1 cellular context compared by ENCODE assay signal in the genomic region with DNA sequence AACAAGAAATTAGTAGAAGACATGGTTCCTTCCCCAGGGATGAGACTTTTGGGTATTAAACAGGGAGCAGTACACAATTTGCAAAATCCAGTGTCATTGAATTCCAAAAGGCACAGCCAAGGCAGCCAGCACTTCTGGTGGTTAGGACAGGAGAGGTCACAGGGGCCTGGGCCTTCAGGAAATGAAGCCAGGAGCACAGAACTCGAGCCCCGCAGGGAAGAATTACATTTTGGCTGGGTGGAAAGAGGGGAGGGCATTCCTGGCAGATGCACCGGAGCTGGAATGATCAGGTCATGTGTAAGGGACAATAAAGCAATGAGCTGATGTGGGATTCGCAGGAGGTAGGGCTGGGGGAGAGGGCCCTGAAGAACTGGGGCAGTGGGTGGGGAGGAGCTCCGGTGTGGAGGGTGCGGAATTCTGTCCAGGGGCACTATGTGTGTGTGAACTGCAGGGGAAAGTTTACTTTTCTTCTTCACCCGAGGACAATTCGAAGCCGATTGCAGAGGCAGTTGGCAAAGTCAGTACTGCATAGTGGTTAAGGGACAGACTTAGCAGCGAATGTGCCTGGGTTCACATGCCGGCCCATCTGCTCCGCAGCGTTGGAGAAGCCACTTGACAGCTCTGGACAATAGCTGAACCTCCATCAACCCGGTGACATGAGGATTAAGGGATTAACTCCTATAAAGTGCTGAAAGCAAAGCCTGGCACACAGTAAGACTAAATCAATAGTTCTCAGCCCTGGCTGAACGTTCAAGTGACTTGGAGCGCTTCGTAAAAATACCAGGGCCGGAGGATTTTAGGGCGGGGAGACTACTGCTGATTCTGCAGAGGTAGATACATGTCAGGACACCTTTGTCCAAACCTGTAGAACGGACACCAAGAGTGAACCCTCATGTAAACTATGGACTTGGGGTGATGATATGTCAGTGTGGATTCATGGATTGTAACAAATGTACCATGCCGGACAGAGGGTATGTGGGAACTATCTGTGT.
TF ChIP-seq lines count a peak whose summit lies in the region.

No MANE protein-coding gene starts in this region.

TF ChIP-seq in liver, 16 proteins besides CTCF, POLR2A, EP300 and RAD21 (continued from another document):
- TF ChIP-seq, protein P1, sequence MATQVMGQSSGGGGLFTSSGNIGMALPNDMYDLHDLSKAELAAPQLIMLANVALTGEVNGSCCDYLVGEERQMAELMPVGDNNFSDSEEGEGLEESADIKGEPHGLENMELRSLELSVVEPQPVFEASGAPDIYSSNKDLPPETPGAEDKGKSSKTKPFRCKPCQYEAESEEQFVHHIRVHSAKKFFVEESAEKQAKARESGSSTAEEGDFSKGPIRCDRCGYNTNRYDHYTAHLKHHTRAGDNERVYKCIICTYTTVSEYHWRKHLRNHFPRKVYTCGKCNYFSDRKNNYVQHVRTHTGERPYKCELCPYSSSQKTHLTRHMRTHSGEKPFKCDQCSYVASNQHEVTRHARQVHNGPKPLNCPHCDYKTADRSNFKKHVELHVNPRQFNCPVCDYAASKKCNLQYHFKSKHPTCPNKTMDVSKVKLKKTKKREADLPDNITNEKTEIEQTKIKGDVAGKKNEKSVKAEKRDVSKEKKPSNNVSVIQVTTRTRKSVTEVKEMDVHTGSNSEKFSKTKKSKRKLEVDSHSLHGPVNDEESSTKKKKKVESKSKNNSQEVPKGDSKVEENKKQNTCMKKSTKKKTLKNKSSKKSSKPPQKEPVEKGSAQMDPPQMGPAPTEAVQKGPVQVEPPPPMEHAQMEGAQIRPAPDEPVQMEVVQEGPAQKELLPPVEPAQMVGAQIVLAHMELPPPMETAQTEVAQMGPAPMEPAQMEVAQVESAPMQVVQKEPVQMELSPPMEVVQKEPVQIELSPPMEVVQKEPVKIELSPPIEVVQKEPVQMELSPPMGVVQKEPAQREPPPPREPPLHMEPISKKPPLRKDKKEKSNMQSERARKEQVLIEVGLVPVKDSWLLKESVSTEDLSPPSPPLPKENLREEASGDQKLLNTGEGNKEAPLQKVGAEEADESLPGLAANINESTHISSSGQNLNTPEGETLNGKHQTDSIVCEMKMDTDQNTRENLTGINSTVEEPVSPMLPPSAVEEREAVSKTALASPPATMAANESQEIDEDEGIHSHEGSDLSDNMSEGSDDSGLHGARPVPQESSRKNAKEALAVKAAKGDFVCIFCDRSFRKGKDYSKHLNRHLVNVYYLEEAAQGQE (IDR thresholded peaks at IDR 0.05) = peak; percentile 26
- TF ChIP-seq HNF4A (conservative IDR thresholded peaks at IDR 0.05) (peak; percentile 50 to 60), NR2F2 (IDR thresholded peaks at IDR 0.05) (no peak), FOXA2 (IDR thresholded peaks at IDR 0.05) (no peak), GABPA (IDR thresholded peaks at IDR 0.05 in 1 of 2, conservative IDR thresholded peaks at IDR 0.05 in 1 of 2) (no peak), RXRA (IDR thresholded peaks at IDR 0.05) (peak; percentile 15 to 63), TAF1 (conservative IDR thresholded peaks at IDR 0.05) (no peak)
